8 cellular contexts compared by ENCODE assay signal in the genomic region with DNA sequence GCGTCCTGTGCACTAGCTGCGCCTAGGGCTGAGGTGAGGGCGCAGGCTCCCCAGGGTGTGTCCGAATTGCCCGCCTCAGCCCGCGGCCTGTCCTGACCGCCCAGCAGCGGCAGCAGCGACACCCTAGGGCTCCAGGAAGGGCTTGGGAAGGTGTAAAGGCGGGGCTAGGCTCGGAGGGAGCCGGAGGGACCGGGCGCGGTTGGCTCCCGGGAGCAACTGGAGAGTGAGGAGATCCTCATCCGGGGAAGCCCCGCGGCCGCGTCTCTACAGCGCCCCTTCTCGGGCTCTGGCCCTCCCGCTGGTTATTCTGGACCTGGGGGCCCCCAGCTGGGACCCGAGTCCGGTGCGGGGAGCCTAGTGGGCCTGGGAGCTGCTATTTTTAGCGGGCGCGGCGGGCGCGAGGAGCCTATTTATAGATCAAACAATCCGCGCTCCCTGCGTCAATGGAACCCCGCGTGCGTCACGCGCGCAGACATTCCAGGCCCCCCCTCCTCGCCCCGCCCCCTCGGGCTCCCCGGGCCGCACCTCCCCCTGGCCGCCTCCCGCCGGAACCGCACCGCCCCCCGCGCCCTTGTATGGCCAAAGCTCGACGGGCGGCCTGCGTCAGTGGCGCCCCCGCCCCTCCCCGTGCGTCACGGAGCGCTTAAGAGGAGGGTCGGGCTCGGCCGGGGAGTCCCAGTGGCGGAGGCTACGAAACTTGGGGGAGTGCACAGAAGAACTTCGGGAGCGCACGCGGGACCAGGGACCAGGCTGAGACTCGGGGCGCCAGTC. TPM values are rescaled to one million over a fixed set of nuclear protein-coding genes. Genes with fewer than 3 reads are reported as not detected.
DNase-seq lines count a peak whose midpoint lies in the region; ATAC-seq and TF ChIP-seq lines count a peak whose summit lies in the region.

A gene (plus strand): TSS at position 672 of the 771 bp plus-strand sequence. CDS start 2,887 bp downstream, outside the sequence.

- H3K4me1 ChIP-seq in Panc1 (ENCODE audit: control insufficient read depth, insufficient read depth, low read length): peaks cover 4% of the 10 kb centered on the region

- in situ Hi-C loops in Panc1 (cut with HindIII; ENCODE audit: low pct_unique_long_range_greater_than_20kb, low sequenced_read_pairs): no loop called here

- intact Hi-C loops in Panc1 (cut with micrococcal nuclease; ENCODE audit: unreplicated experiment): no loop called here
- intact Hi-C loops in activated T-helper 1 cell treated with anti-CD3 and anti-CD28 coated beads, Interleukin-12 subunit alpha, Interleukin-12 subunit beta, Interleukin-2, Interleukin-4 antibody, amounts not matched to agents 30 ng/mL and 10 ng/mL and 1 ng/mL, durations not matched to agents 14 hours and 24 hours and 36 hours (cut with micrococcal nuclease): loop anchor here (1.0 to 5.0 kb wide), 9 partner anchors 14 to 955 kb away; a partner anchor contains a TSS

- no peaks in the 10 kb centered on the region for H3K36me3 ChIP-seq in Panc1 (ENCODE audit: control insufficient read depth, insufficient read depth, low read length)

- POLR2A ChIA-PET in Panc1 (lab: Charles Lee): interaction anchor here (0.6 to 0.8 kb wide), 3 partner anchors 18 to 119 kb away, joined by 3 to 9 read pairs (median 3); no protein-coding TSS in a partner anchor
- POLR2A ChIA-PET in naive thymus-derived CD8-positive, alpha-beta T cell (lab: Charles Lee): interaction anchor here (0.6 to 3.2 kb wide), 12 partner anchors 9 to 44 kb away, joined by 3 to 24 read pairs (median 6); a partner anchor contains a TSS

- H3K27ac ChIP-seq in Panc1 (ENCODE audit: low read length): 0 out of 2 replicates have a peak within 1 kb of the TSS, but pooled peaks have one; percentile 39

- no peaks in the 10 kb centered on the region for H3K9me3 Mint-ChIP-seq in activated T-helper 1 cell treated with anti-CD3 and anti-CD28 coated beads, Interleukin-12 subunit alpha, Interleukin-12 subunit beta, Interleukin-2, Interleukin-4 antibody, amounts not matched to agents 30 ng/mL and 10 ng/mL and 1 ng/mL, durations not matched to agents 14 hours and 24 hours and 36 hours
- H3K9me3 Mint-ChIP-seq in naive thymus-derived CD8-positive, alpha-beta T cell: no peaks in the 10 kb centered on the region
- H3K9me3 Mint-ChIP-seq in stimulated activated naive B cell treated with anti-CD40 and anti-IgM and Interleukin-4, amounts not matched to agents 10 μg/mL and 1 μg/mL and 100 μg/mL, for 72 hours: no peaks in the 10 kb centered on the region

- no TSS peak for BruUV-seq in Panc1 (replicated peaks; lab: Mats Ljungman, UMichigan)

- TF ChIP-seq CTCF in Panc1 (IDR thresholded peaks at IDR 0.05): no peak

- peaks cover 13% of the 10 kb centered on the region for H3K36me3 Mint-ChIP-seq in activated T-helper 1 cell treated with anti-CD3 and anti-CD28 coated beads, Interleukin-12 subunit alpha, Interleukin-12 subunit beta, Interleukin-2, Interleukin-4 antibody, amounts not matched to agents 30 ng/mL and 10 ng/mL and 1 ng/mL, durations not matched to agents 14 hours and 24 hours and 36 hours (ENCODE audit: low read depth)
- H3K36me3 Mint-ChIP-seq in naive thymus-derived CD8-positive, alpha-beta T cell: no peaks in the 10 kb centered on the region
- H3K36me3 Mint-ChIP-seq in stimulated activated naive B cell treated with anti-CD40 and anti-IgM and Interleukin-4, amounts not matched to agents 10 μg/mL and 1 μg/mL and 100 μg/mL, for 72 hours: peaks cover 20 to 32% of the 10 kb centered on the region in 2 donors

- no peaks in the 10 kb centered on the region for H3K27me3 ChIP-seq in Panc1 (ENCODE audit: control insufficient read depth, insufficient read depth, low read length)

- peak within 1 kb of the TSS; percentile 96 for H3K4me3 Mint-ChIP-seq in activated T-helper 1 cell treated with anti-CD3 and anti-CD28 coated beads, Interleukin-12 subunit alpha, Interleukin-12 subunit beta, Interleukin-2, Interleukin-4 antibody, amounts not matched to agents 30 ng/mL and 10 ng/mL and 1 ng/mL, durations not matched to agents 14 hours and 24 hours and 36 hours
- peak within 1 kb of the TSS; percentile 91 to 98 (median 94) for H3K4me3 Mint-ChIP-seq in naive thymus-derived CD8-positive, alpha-beta T cell
- H3K4me3 Mint-ChIP-seq in stimulated activated naive B cell treated with anti-CD40 and anti-IgM and Interleukin-4, amounts not matched to agents 10 μg/mL and 1 μg/mL and 100 μg/mL, for 72 hours: peak within 1 kb of the TSS; percentile 93 to 98

- H3K4me3 ChIP-seq in Panc1 (ENCODE audit: low read depth in 2 of 2, low read length in 2 of 2): peak within 1 kb of the TSS; percentile 56 to 69

- H3K27me3 Mint-ChIP-seq in activated T-helper 1 cell treated with anti-CD3 and anti-CD28 coated beads, Interleukin-12 subunit alpha, Interleukin-12 subunit beta, Interleukin-2, Interleukin-4 antibody, amounts not matched to agents 30 ng/mL and 10 ng/mL and 1 ng/mL, durations not matched to agents 14 hours and 24 hours and 36 hours (ENCODE audit: insufficient read depth): no peaks in the 10 kb centered on the region
- H3K27me3 Mint-ChIP-seq in naive thymus-derived CD8-positive, alpha-beta T cell: peaks cover 0 to 10% (median 6%) of the 10 kb centered on the region in 5 donors
- no peaks in the 10 kb centered on the region for H3K27me3 Mint-ChIP-seq in stimulated activated naive B cell treated with anti-CD40 and anti-IgM and Interleukin-4, amounts not matched to agents 10 μg/mL and 1 μg/mL and 100 μg/mL, for 72 hours

- H3K9me3 ChIP-seq in Panc1 (ENCODE audit: control insufficient read depth, insufficient read depth, low read depth, low read length): no peaks in the 10 kb centered on the region

- ATAC-seq in GM21447 (IDR thresholded peaks at IDR 0.05; ENCODE audit: unreplicated experiment) (peak; percentile 76), Panc1 (peak; percentile 85)
- peak; percentile 87 to 89 for ATAC-seq in naive thymus-derived CD8-positive, alpha-beta T cell
- peak; percentile 84 to 89 for ATAC-seq in stimulated activated naive B cell treated with anti-CD40 and anti-IgM and Interleukin-4, amounts not matched to agents 10 μg/mL and 1 μg/mL and 100 μg/mL, for 72 hours (replicated peaks)

- H3K27ac Mint-ChIP-seq in activated T-helper 1 cell treated with anti-CD3 and anti-CD28 coated beads, Interleukin-12 subunit alpha, Interleukin-12 subunit beta, Interleukin-2, Interleukin-4 antibody, amounts not matched to agents 30 ng/mL and 10 ng/mL and 1 ng/mL, durations not matched to agents 14 hours and 24 hours and 36 hours: peak within 1 kb of the TSS; percentile 92
- H3K27ac Mint-ChIP-seq in naive thymus-derived CD8-positive, alpha-beta T cell: peak within 1 kb of the TSS; percentile 89 to 100 (median 99)
- H3K27ac Mint-ChIP-seq in stimulated activated naive B cell treated with anti-CD40 and anti-IgM and Interleukin-4, amounts not matched to agents 10 μg/mL and 1 μg/mL and 100 μg/mL, for 72 hours: peak within 1 kb of the TSS; percentile 99

- CTCF ChIA-PET in Panc1 (lab: Charles Lee): interaction anchor here (0.5 to 1.0 kb wide), 5 partner anchors 13 to 125 kb away, joined by 3 to 7 read pairs (median 3); no protein-coding TSS in a partner anchor

- peaks cover 42% of the 10 kb centered on the region for H3K4me1 Mint-ChIP-seq in activated T-helper 1 cell treated with anti-CD3 and anti-CD28 coated beads, Interleukin-12 subunit alpha, Interleukin-12 subunit beta, Interleukin-2, Interleukin-4 antibody, amounts not matched to agents 30 ng/mL and 10 ng/mL and 1 ng/mL, durations not matched to agents 14 hours and 24 hours and 36 hours (ENCODE audit: low read depth)
- peaks cover 23 to 47% (median 43%) of the 10 kb centered on the region in 4 donors for H3K4me1 Mint-ChIP-seq in naive thymus-derived CD8-positive, alpha-beta T cell
- H3K4me1 Mint-ChIP-seq in stimulated activated naive B cell treated with anti-CD40 and anti-IgM and Interleukin-4, amounts not matched to agents 10 μg/mL and 1 μg/mL and 100 μg/mL, for 72 hours: peaks cover 52 to 73% of the 10 kb centered on the region in 2 donors

- DNase-seq in DMS153 treated with DMSO at 0.1 percent for 48 hours (lab: John Stamatoyannopoulos, UW; ENCODE audit: unreplicated experiment): peak; percentile 75
- peak; percentile 95 for DNase-seq in HuH-7 (ENCODE audit: low spot score)
- DNase-seq in Panc1 (ENCODE audit: low read depth, low spot score): no peak
- peak; percentile 96 for DNase-seq in activated T-helper 1 cell treated with anti-CD3 and anti-CD28 coated beads, Interleukin-12 subunit alpha, Interleukin-12 subunit beta, Interleukin-2, Interleukin-4 antibody, amounts not matched to agents 30 ng/mL and 10 ng/mL and 1 ng/mL, durations not matched to agents 14 hours and 24 hours and 36 hours (ENCODE audit: low spot score)
- peak; percentile 98 for DNase-seq in fibroblast of gingiva (ENCODE audit: low read depth)
- DNase-seq in naive thymus-derived CD8-positive, alpha-beta T cell: peak; percentile 96 to 100 (median 99)
- DNase-seq in stimulated activated naive B cell treated with anti-CD40 and anti-IgM and Interleukin-4, amounts not matched to agents 10 μg/mL and 1 μg/mL and 100 μg/mL, for 72 hours: peak; percentile 96

RNA-seq across cellular contexts. Expression of the gene that starts here (rescaled TPM):
- total RNA-seq in Panc1 (2021; ENCODE audit: unreplicated experiment): 2.0 TPM
- polyA plus RNA-seq in Panc1 (2012; ENCODE audit: insufficient read length): 5.5 TPM
- 52.7 and 60.3 TPM in 2 replicates for total RNA-seq in activated T-helper 1 cell treated with anti-CD3 and anti-CD28 coated beads, Interleukin-12 subunit alpha, Interleukin-12 subunit beta, Interleukin-2, Interleukin-4 antibody, amounts not matched to agents 30 ng/mL and 10 ng/mL and 1 ng/mL, durations not matched to agents 14 hours and 24 hours and 36 hours
- 1 to 10 TPM; 1.9 to 2.4 TPM for total RNA-seq in naive thymus-derived CD8-positive, alpha-beta T cell
- under 1 TPM; 0.39 to 0.79 (median 0.45) TPM for polyA plus RNA-seq in naive thymus-derived CD8-positive, alpha-beta T cell

Comparison
In these comparisons a context has a peak if more than half of its experiments do, and no peak if none do; other contexts are left out.
1. RNA of the gene that starts here (total RNA-seq): 52.7 to 60.3 TPM in activated T-helper 1 cell treated with anti-CD3 and anti-CD28 coated beads, Interleukin-12 subunit alpha, Interleukin-12 subunit beta, Interleukin-2, Interleukin-4 antibody, amounts not matched to agents 30 ng/mL and 10 ng/mL and 1 ng/mL, durations not matched to agents 14 hours and 24 hours and 36 hours; 1.9 to 2.4 TPM in naive thymus-derived CD8-positive, alpha-beta T cell and 2.0 TPM in Panc1 (single experiment); every median in the first group is over 10 times any median in the second.
2. Peak in every context shown above with its lines, with median percentiles within 50 percentile points of each other: ATAC-seq, H3K27ac Mint-ChIP-seq and H3K4me3 Mint-ChIP-seq.